In genomic region chr17:11296994-11297393, GRCh38 we compare ENCODE assay signal across 17 cellular contexts. TPM values are rescaled to one million over a fixed set of nuclear protein-coding genes. Genes with fewer than 3 reads are reported as not detected.
DNase-seq lines count a peak whose midpoint lies in the region; ATAC-seq, FAIRE-seq and TF ChIP-seq lines count a peak whose summit lies in the region.
"Had no signal": no experiment of that assay in that cellular context is flagged by ENCODE, and none has a peak within 500 bp of the region (broad histone marks: within the 10 kb centered on the region; RNA-seq: fewer than 3 reads in every experiment).

No MANE protein-coding gene starts in this region.

- TF ChIP-seq RAD21 in A549 (conservative IDR thresholded peaks at IDR 0.05 in 1 of 2, IDR thresholded peaks at IDR 0.05 in 1 of 2) = peak in 1 of 2 experiments; percentile 54; a peak in 2 of 5 replicates

- H3K36me3 Mint-ChIP-seq in HFFc6 (ENCODE audit: low read depth) (no peaks in the 10 kb centered on the region), astrocyte (ENCODE audit: low read depth, unreplicated experiment) (no peaks in the 10 kb centered on the region)
- H3K36me3 Mint-ChIP-seq: activated CD4-positive, alpha-beta memory T cell treated with anti-CD3 and anti-CD28 coated beads for 36 hours; activated naive CD4-positive, alpha-beta T cell treated with anti-CD3 and anti-CD28 coated beads, Interleukin-2, amount 50 U/mL, for 24 hours; T-cell had no signal

- H3K27ac ChIP-seq in A549 (no peak overlapping the region), astrocyte (ENCODE audit: low read depth, low read length) (no peak overlapping the region)
- H3K27ac ChIP-seq: BLaER1 treated with 17β-estradiol and CSF1 and Interleukin-3, amounts not matched to agents 10 nM and 100 nM; tibial artery had no signal

- H3K27me3 ChIP-seq in astrocyte (ENCODE audit: insufficient read depth, low read length) = no peaks in the 10 kb centered on the region
- H3K27me3 ChIP-seq: BLaER1 treated with 17β-estradiol and CSF1 and Interleukin-3, amounts not matched to agents 10 nM and 100 nM; tibial artery had no signal

- TF ChIP-seq CTCF in A549 (IDR thresholded peaks at IDR 0.05) (peak; percentile 47), HFFc6 (IDR thresholded peaks at IDR 0.05) (peak; percentile 55; the same call in 1 of the 2 replicates), astrocyte (IDR thresholded peaks at IDR 0.05; ENCODE audit: insufficient read depth, low read depth, low read length) (peak; percentile 16)

- POLR2A ChIA-PET in A549 (lab: Yijun Ruan, JAX) = no interaction called here

- peaks cover 57% of the 10 kb centered on the region for H3K9me3 Mint-ChIP-seq in HFFc6
- peaks cover 18% of the 10 kb centered on the region for H3K9me3 Mint-ChIP-seq in astrocyte (ENCODE audit: unreplicated experiment)
- H3K9me3 Mint-ChIP-seq: activated naive CD4-positive, alpha-beta T cell treated with anti-CD3 and anti-CD28 coated beads, Interleukin-2, amount 50 U/mL, for 24 hours; T-cell had no signal

- no peaks in the 10 kb centered on the region for H3K79me2 ChIP-seq in astrocyte (ENCODE audit: insufficient read depth, low read length)

- FAIRE-seq in A549 (lab: Jason Lieb, UNC) = no peak
- no peak for FAIRE-seq in astrocyte (lab: Jason Lieb, UNC)

- H3K36me3 ChIP-seq in astrocyte (ENCODE audit: insufficient read depth, low read length) = no peaks in the 10 kb centered on the region
- H3K36me3 ChIP-seq: BLaER1 treated with 17β-estradiol and CSF1 and Interleukin-3, amounts not matched to agents 10 nM and 100 nM; tibial artery had no signal

- H3K4me2 ChIP-seq in A549 = no peak overlapping the region
- H3K4me2 ChIP-seq in astrocyte (ENCODE audit: low read length) = no peak overlapping the region
- H3K4me2 ChIP-seq: BLaER1 treated with 17β-estradiol and CSF1 and Interleukin-3, amounts not matched to agents 10 nM and 100 nM had no signal

- H3K4me1 Mint-ChIP-seq in HFFc6 (ENCODE audit: low read depth) = no peaks in the 10 kb centered on the region
- H3K4me1 Mint-ChIP-seq in astrocyte (ENCODE audit: low read depth, unreplicated experiment) = no peaks in the 10 kb centered on the region
- H3K4me1 Mint-ChIP-seq: activated naive CD4-positive, alpha-beta T cell treated with anti-CD3 and anti-CD28 coated beads, Interleukin-2, amount 50 U/mL, for 24 hours; T-cell had no signal

- no peak overlapping the region for H2AFZ ChIP-seq in astrocyte (ENCODE audit: low read depth, low read length)

- H3K27me3 Mint-ChIP-seq in HFFc6 (ENCODE audit: insufficient read depth) = no peaks in the 10 kb centered on the region; the same call in 1 of the 2 replicates
- no peaks in the 10 kb centered on the region for H3K27me3 Mint-ChIP-seq in astrocyte (ENCODE audit: low read depth, unreplicated experiment)
- H3K27me3 Mint-ChIP-seq: activated CD4-positive, alpha-beta memory T cell treated with anti-CD3 and anti-CD28 coated beads for 36 hours; activated naive CD4-positive, alpha-beta T cell treated with anti-CD3 and anti-CD28 coated beads, Interleukin-2, amount 50 U/mL, for 24 hours; T-cell had no signal

- no peak overlapping the region for H3K27ac Mint-ChIP-seq in HFFc6
- H3K27ac Mint-ChIP-seq in astrocyte (ENCODE audit: unreplicated experiment) = no peak overlapping the region
- H3K27ac Mint-ChIP-seq: activated CD4-positive, alpha-beta memory T cell treated with anti-CD3 and anti-CD28 coated beads for 36 hours; activated naive CD4-positive, alpha-beta T cell treated with anti-CD3 and anti-CD28 coated beads, Interleukin-2, amount 50 U/mL, for 24 hours; T-cell had no signal

- no peak for TF ChIP-seq POLR2A in A549 (IDR thresholded peaks at IDR 0.05; ENCODE audit: low read length)

- no peak overlapping the region for H3K4me3 Mint-ChIP-seq in HFFc6
- H3K4me3 Mint-ChIP-seq in astrocyte (ENCODE audit: unreplicated experiment) = no peak overlapping the region
- H3K4me3 Mint-ChIP-seq: activated CD4-positive, alpha-beta memory T cell treated with anti-CD3 and anti-CD28 coated beads for 36 hours; activated naive CD4-positive, alpha-beta T cell treated with anti-CD3 and anti-CD28 coated beads, Interleukin-2, amount 50 U/mL, for 24 hours; T-cell had no signal

- H3K4me1 ChIP-seq in A549 (no peaks in the 10 kb centered on the region), astrocyte (ENCODE audit: insufficient read depth, low read length) (no peaks in the 10 kb centered on the region)
- H3K4me1 ChIP-seq: BLaER1 treated with 17β-estradiol and CSF1 and Interleukin-3, amounts not matched to agents 10 nM and 100 nM; tibial artery had no signal

- CTCF ChIA-PET in A549 (lab: Yijun Ruan, JAX) = interaction anchor here (0.8 to 3.0 kb wide), 16 partner anchors 11 to 560 kb away, joined by 3 to 18 read pairs (median 4); no protein-coding TSS in a partner anchor

- peak; percentile 44 for DNase-seq in A549 (ENCODE audit: low read depth in 1 of 2, low spot score in 1 of 2)
- DNase-seq in HFFc6 = no peak
- no peak for DNase-seq in astrocyte (ENCODE audit: low read depth)
- peak; percentile 57 for DNase-seq in left kidney (ENCODE audit: low read depth, low spot score)
- DNase-seq in NCI-H2227 treated with DMSO at 0.1 percent for 48 hours (lab: John Stamatoyannopoulos, UW) = no peak
- DNase-seq: activated CD4-positive, alpha-beta memory T cell treated with anti-CD3 and anti-CD28 coated beads for 36 hours; NCI-H748 treated with DMSO at 0.1 percent for 48 hours; T-cell; tibial artery had no signal

- H3K9me3 ChIP-seq in A549 (no peaks in the 10 kb centered on the region), astrocyte (ENCODE audit: insufficient read depth, low read depth, low read length) (peaks cover 9% of the 10 kb centered on the region)
- H3K9me3 ChIP-seq: tibial artery had no signal

- no peaks in the 10 kb centered on the region for H4K20me1 ChIP-seq in astrocyte (ENCODE audit: insufficient read depth, low read length)
- H4K20me1 ChIP-seq: BLaER1 treated with 17β-estradiol and CSF1 and Interleukin-3, amounts not matched to agents 10 nM and 100 nM had no signal

- TF ChIP-seq EP300 in A549 (IDR thresholded peaks at IDR 0.05) = no peak

- 4% methylated on average over 4 of the region's 4 CpGs for WGBS in A549 (ENCODE audit: missing lambda C conversion rate)

- ATAC-seq in A549 (peak in 1 of 2 experiments; percentile 82; a peak in 3 of 6 replicates), HG03175 (IDR thresholded peaks at IDR 0.05; ENCODE audit: unreplicated experiment) (no peak), GM21786 (IDR thresholded peaks at IDR 0.05; ENCODE audit: unreplicated experiment) (no peak), GM18867 (IDR thresholded peaks at IDR 0.05; ENCODE audit: unreplicated experiment) (no peak)
- ATAC-seq: sciatic nerve, T-cell had no signal

- no peak overlapping the region for H3K9ac ChIP-seq in astrocyte (ENCODE audit: low read length)
- H3K9ac ChIP-seq: BLaER1 treated with 17β-estradiol and CSF1 and Interleukin-3, amounts not matched to agents 10 nM and 100 nM had no signal

- H3K4me3 ChIP-seq in A549 = no peak overlapping the region
- no peak overlapping the region for H3K4me3 ChIP-seq in astrocyte (ENCODE audit: insufficient read depth, low read depth, low read length)
- H3K4me3 ChIP-seq: BLaER1 treated with 17β-estradiol and CSF1 and Interleukin-3, amounts not matched to agents 10 nM and 100 nM; tibial artery had no signal

TF ChIP-seq in A549, 52 proteins besides CTCF, POLR2A, EP300 and RAD21:
- TF ChIP-seq ATOH8 (CRISPR knock-in tag; IDR thresholded peaks at IDR 0.05; ENCODE audit: low read depth) (no peak), SMC3 (IDR thresholded peaks at IDR 0.05) (0 out of 3 replicates have a peak, but pooled peaks have one; percentile 16)

RNA-seq across cellular contexts. Expression of gene SHISA6, which starts 56.0 kb away (rescaled TPM):
- not detected in 2 replicates for polyA plus RNA-seq in A549 (2011; rRNA removed)
- not detected in 2 replicates for polyA plus RNA-seq in A549 (2012; cell fraction: cytosol; rRNA removed)
- not detected in 2 replicates for polyA plus RNA-seq in A549 (2012; cell fraction: nucleus; rRNA removed)
- not detected in 3 replicates for polyA plus RNA-seq in A549 (2017; fragmentation: RNase III; extraction: RNeasy Plus Mini Kit Qiagen cat#74134 plus additional on column Dnase treatment)
- polyA minus RNA-seq in A549 (2011; rRNA and poly(A)+ RNA removed) = not detected in 2 replicates
- not detected for total RNA-seq in HFFc6 (2021; fragmentation: NEBNext Ultra II Directional; extraction: Animal tissue kit (Norgen Biotek cat#: 25700))
- total RNA-seq in astrocyte = not detected in 2 replicates
- total RNA-seq: activated CD4-positive, alpha-beta memory T cell treated with anti-CD3 and anti-CD28 coated beads for 36 hours; dermis microvascular lymphatic vessel endothelial cell; mononuclear cell; T-cell had no signal

Comparison
In these comparisons a context has a peak if more than half of its experiments do, and no peak if none do; other contexts are left out.
1. DNase-seq: peak in A549 (2 of 2) and left kidney (single experiment); none in HFFc6 (single experiment), astrocyte (single experiment) and NCI-H2227 treated with DMSO at 0.1 percent for 48 hours (single experiment).
2. Peak in every context shown above with its lines, with median percentiles within 50 percentile points of each other: CTCF ChIP-seq.